Comparison of ENCODE assay signal across 27 cellular contexts in genomic region chr7:54785261-54785660, GRCh38. TPM values are rescaled to one million over a fixed set of nuclear protein-coding genes. Genes with fewer than 3 reads are reported as not detected.
DNase-seq lines count a peak whose midpoint lies in the region; ATAC-seq, FAIRE-seq and TF ChIP-seq lines count a peak whose summit lies in the region.
"Had no signal": no experiment of that assay in that cellular context is flagged by ENCODE, and none has a peak within 500 bp of the region (broad histone marks: within the 10 kb centered on the region; RNA-seq: fewer than 3 reads in every experiment).

No MANE protein-coding gene starts in this region.

- H3K27ac ChIP-seq in HepG2 (ENCODE audit: extremely low read length, insufficient read depth, low read length) (no peak overlapping the region), right lobe of liver (no peak overlapping the region), RWPE2 (ENCODE audit: poor library complexity, severe bottlenecking) (no peak overlapping the region)
- H3K27ac ChIP-seq: brain microvascular endothelial cell, coronary artery, hepatocyte, pancreas, uterus had no signal

- POLR2A ChIA-PET in HepG2 (lab: Yijun Ruan, JAX), result no interaction called here

- H3K4me1 ChIP-seq in HepG2 (ENCODE audit: insufficient read depth, low read length) (no peaks in the 10 kb centered on the region), right lobe of liver (no peaks in the 10 kb centered on the region), RWPE2 (ENCODE audit: insufficient read depth, poor library complexity, severe bottlenecking) (peaks cover 19% of the 10 kb centered on the region)
- H3K4me1 ChIP-seq: BE2C, pancreas, uterus had no signal

- intact Hi-C loops in HepG2 (cut with micrococcal nuclease; ENCODE audit: unreplicated experiment), result no loop called here
- intact Hi-C loops in right lobe of liver (cut with DNase I), result loop anchor here in 1 of 2 donors (5.0 to 10.0 kb wide), 2 partner anchors 50 to 467 kb away; no protein-coding TSS in a partner anchor

- CTCF ChIA-PET in HepG2 (lab: Yijun Ruan, JAX; ENCODE audit: low intra/inter-chr PET ratio, low total read pairs), result no interaction called here

- no peak overlapping the region for H3K4me2 ChIP-seq in HepG2 (ENCODE audit: low read depth, low read length)
- H3K4me2 ChIP-seq: hepatocyte had no signal

- no peaks in the 10 kb centered on the region for H4K20me1 ChIP-seq in HepG2 (ENCODE audit: insufficient read depth, low read length)

- 46% methylated on average over 6 of the region's 8 CpGs for WGBS in HepG2 (ENCODE audit: low lambda C conversion rate)
- 72% methylated on average over 3 of the region's 8 CpGs for WGBS in right lobe of liver (ENCODE audit: insufficient coverage, low coverage, low lambda C conversion rate, missing lambda C conversion rate)

- TF ChIP-seq CTCF in HepG2 (CRISPR knock-in tag; IDR thresholded peaks at IDR 0.05), result peak; percentile 40
- TF ChIP-seq CTCF in right lobe of liver (IDR thresholded peaks at IDR 0.05), result no peak
- no peak for TF ChIP-seq CTCF in RWPE2 (IDR thresholded peaks at IDR 0.05; ENCODE audit: poor library complexity, severe bottlenecking)

- no peak for FAIRE-seq in HepG2 (lab: Jason Lieb, UNC)
- FAIRE-seq: A204.1, kidney, pancreas, TTC549 had no signal

- TF ChIP-seq EP300 in HepG2 (IDR thresholded peaks at IDR 0.05; ENCODE audit: low read depth in 2 of 2, low read length in 2 of 2) (no peak), HepG2 (CRISPR knock-in tag; IDR thresholded peaks at IDR 0.05; ENCODE audit: borderline replicate concordance) (no peak)

- no peak overlapping the region for H3K9ac ChIP-seq in HepG2 (ENCODE audit: insufficient read depth, low read depth, low read length)

- DNase-seq in HepG2 (ENCODE audit: low spot score) (no peak), right lobe of liver (no peak), RWPE2 (ENCODE audit: low spot score) (no peak), iPS-NIHi11 (ENCODE audit: low spot score) (peak; percentile 25), GF-D8 (lab: John Stamatoyannopoulos, UW) (no peak), SHP77 treated with DMSO at 0.1 percent for 48 hours (lab: John Stamatoyannopoulos, UW) (no peak), NCI-H1930 (lab: John Stamatoyannopoulos, UW) (no peak)
- DNase-seq: activated CD4-positive, alpha-beta T cell treated with anti-CD3 and anti-CD28 coated beads, Interleukin-2, amount 10 ng/mL, durations not matched to agents 7 days and 5 days; BE2C; brain microvascular endothelial cell; GDM1; kidney; naive B cell; NCI-H1417; NCI-H524 treated with DMSO at 0.1 percent for 48 hours; pancreas; right cardiac atrium; SIG-M5; substantia nigra; T-cell; uterus had no signal

- H2AFZ ChIP-seq in HepG2 (ENCODE audit: low read length), result no peak overlapping the region
- H2AFZ ChIP-seq: hepatocyte had no signal

- H3K27me3 ChIP-seq in HepG2 (ENCODE audit: control insufficient read depth in 1 of 2, insufficient read depth in 2 of 2, low read length in 2 of 2) (peaks cover 0 to 4% of the 10 kb centered on the region in 2 experiments; a peak in 1 of 5 replicates), right lobe of liver (no peaks in the 10 kb centered on the region), RWPE2 (ENCODE audit: insufficient read depth, poor library complexity, severe bottlenecking) (no peaks in the 10 kb centered on the region)
- H3K27me3 ChIP-seq: BE2C, brain microvascular endothelial cell, hepatocyte, pancreas, uterus had no signal

- H3K4me3 ChIP-seq in HepG2 (replicated peaks in 1 of 3; ENCODE audit: insufficient read depth in 1 of 3, low read depth in 2 of 3, low read length in 3 of 3) (no peak overlapping the region), right lobe of liver (no peak overlapping the region), RWPE2 (ENCODE audit: severe bottlenecking) (no peak overlapping the region)
- H3K4me3 ChIP-seq: coronary artery, hepatocyte, lung, pancreas, uterus had no signal

- no peaks in the 10 kb centered on the region for H3K79me2 ChIP-seq in HepG2 (ENCODE audit: insufficient read depth, low read length)
- H3K79me2 ChIP-seq: hepatocyte had no signal

- BruUV-seq in HepG2 (replicated peaks; lab: Mats Ljungman, UMichigan), result no TSS peak

- in situ Hi-C loops in HepG2 (cut with HindIII; ENCODE audit: extremely low pct_ligation_motif_present, low pct_unique_long_range_greater_than_20kb), result loop anchor here (5.0 kb wide), 1 partner anchor 57 kb away; no protein-coding TSS in a partner anchor

- TF ChIP-seq RAD21 in HepG2 (CRISPR knock-in tag; IDR thresholded peaks at IDR 0.05), result no peak

- H3K9me3 ChIP-seq in HepG2 (ENCODE audit: low read length), result no peaks in the 10 kb centered on the region
- H3K9me3 ChIP-seq in right lobe of liver, result no peaks in the 10 kb centered on the region
- H3K9me3 ChIP-seq in RWPE2 (ENCODE audit: severe bottlenecking), result no peaks in the 10 kb centered on the region
- H3K9me3 ChIP-seq: BE2C, pancreas, uterus had no signal

- no peak for TF ChIP-seq POLR2A in HepG2 (IDR thresholded peaks at IDR 0.05; ENCODE audit: insufficient read depth in 1 of 2, low read depth in 2 of 2, low read length in 2 of 2)
- no peak for TF ChIP-seq POLR2A in right lobe of liver (IDR thresholded peaks at IDR 0.05)

- no peak for ATAC-seq in HepG2
- ATAC-seq in right lobe of liver, result no peak
- ATAC-seq in RWPE2 (ENCODE audit: low read depth), result peak; percentile 61
- no peak for ATAC-seq in HG02759 (IDR thresholded peaks at IDR 0.05; ENCODE audit: unreplicated experiment)
- ATAC-seq: pancreas, right cardiac atrium, T-cell had no signal

- H3K36me3 ChIP-seq in HepG2 (replicated peaks in 1 of 2; ENCODE audit: control insufficient read depth in 1 of 2, insufficient read depth in 2 of 2, low read length in 2 of 2) (no peaks in the 10 kb centered on the region), right lobe of liver (no peaks in the 10 kb centered on the region), RWPE2 (ENCODE audit: low read depth) (no peaks in the 10 kb centered on the region)
- H3K36me3 ChIP-seq: BE2C, brain microvascular endothelial cell, pancreas, uterus had no signal

TF ChIP-seq in HepG2, 621 proteins besides CTCF, POLR2A, EP300 and RAD21:
- TF ChIP-seq PAF1 (CRISPR knock-in tag; IDR thresholded peaks at IDR 0.05) (no peak), ZNF124 (CRISPR knock-in tag; IDR thresholded peaks at IDR 0.05) (no peak), HOXA5 (CRISPR knock-in tag; IDR thresholded peaks at IDR 0.05) (no peak), CEBPB (IDR thresholded peaks at IDR 0.05; ENCODE audit: borderline replicate concordance, low read depth, low read length) (peak; percentile 40; the same call in 1 of the 2 replicates), FIP1L1 (IDR thresholded peaks at IDR 0.05; ENCODE audit: borderline replicate concordance, insufficient read depth, low read depth, low read length) (no peak)

RNA-seq across cellular contexts. Expression of gene SEC61G, which starts 26.2 kb away (rescaled TPM):
- 328 and 434 TPM in 2 replicates for total RNA-seq in HepG2 (2016; rRNA removed; fragmentation: Illumina TruSeq; extraction: Trizol)
- 84.8 and 85.8 TPM in 2 replicates for total RNA-seq in HepG2 (2016; cell fraction: cytosol; rRNA removed; fragmentation: Illumina TruSeq; extraction: Trizol; ENCODE audit: low read depth)
- 342 and 456 TPM in 2 replicates for total RNA-seq in HepG2 (2016; cell fraction: insoluble cytoplasmic fraction; rRNA removed; fragmentation: Illumina TruSeq; extraction: Trizol)
- 120 and 126 TPM in 2 replicates for total RNA-seq in HepG2 (2016; cell fraction: membrane; rRNA removed; fragmentation: Illumina TruSeq; extraction: Trizol)
- total RNA-seq in HepG2 (2016; cell fraction: nucleus; rRNA removed; fragmentation: Illumina TruSeq; extraction: Trizol), result 120 and 123 TPM in 2 replicates
- 76.1 and 126 TPM in 2 replicates for polyA plus RNA-seq in HepG2 (2011; rRNA removed)
- polyA plus RNA-seq in HepG2 (2011; cell fraction: cytosol; rRNA removed), result 145 and 279 TPM in 2 replicates
- polyA plus RNA-seq in HepG2 (2011; cell fraction: nucleus; rRNA removed), result 27.0 and 43.3 TPM in 2 replicates
- polyA plus RNA-seq in HepG2 (2012), result 398 and 422 TPM in 2 replicates
- polyA plus RNA-seq in HepG2 (2016; cell fraction: cytosol; fragmentation: Illumina TruSeq; extraction: Trizol; ENCODE audit: low read depth), result 104 and 110 TPM in 2 replicates
- polyA plus RNA-seq in HepG2 (2016; cell fraction: insoluble cytoplasmic fraction; fragmentation: Illumina TruSeq; extraction: Trizol; ENCODE audit: low read depth), result 349 and 363 TPM in 2 replicates
- 98.3 and 117 TPM in 2 replicates for polyA plus RNA-seq in HepG2 (2016; cell fraction: membrane; fragmentation: Illumina TruSeq; extraction: Trizol; ENCODE audit: low read depth)
- polyA plus RNA-seq in HepG2 (2016; cell fraction: nucleus; fragmentation: Illumina TruSeq; extraction: Trizol; ENCODE audit: insufficient read depth, low read depth), result 155 and 162 TPM in 2 replicates
- polyA minus RNA-seq in HepG2 (2011; rRNA and poly(A)+ RNA removed; ENCODE audit: low replicate concordance), result 21.7 and 35.2 TPM in 2 replicates
- 78.6 and 85.8 TPM in 2 replicates for polyA minus RNA-seq in HepG2 (2011; cell fraction: cytosol; rRNA and poly(A)+ RNA removed)
- 67.1 and 67.3 TPM in 2 replicates for polyA minus RNA-seq in HepG2 (2011; cell fraction: nucleus; rRNA and poly(A)+ RNA removed)
- 100 to 1,000 TPM in 2 of 6 experiments, 10 to 100 TPM in 4; 44.0 to 171 (median 77.5) TPM for total RNA-seq in right lobe of liver
